17 cellular contexts compared by ENCODE assay signal in genomic region chr1:113244134-113244820, GRCh38.
DNase-seq lines count a peak whose midpoint lies in the region; TF ChIP-seq lines count a peak whose summit lies in the region.
"Had no signal": no experiment of that assay in that cellular context is flagged by ENCODE, and none has a peak within 500 bp of the region (broad histone marks: within the 10 kb centered on the region; RNA-seq: fewer than 3 reads in every experiment).

No MANE protein-coding gene starts in this region.

- H3K27me3 ChIP-seq in mucosa of rectum (ENCODE audit: control insufficient read depth in 2 of 2, insufficient read depth in 2 of 2, low read length in 2 of 2) (no peaks in the 10 kb centered on the region), transverse colon (no peaks in the 10 kb centered on the region)
- H3K27me3 ChIP-seq: MG63 had no signal

- H3K27ac ChIP-seq in VCaP: peak overlapping the region; percentile 14; the same call in 1 of the 2 replicates
- H3K27ac ChIP-seq in mucosa of rectum (ENCODE audit: low read depth in 2 of 2, low read length in 2 of 2): peak overlapping the region; percentile 86 to 87
- H3K27ac ChIP-seq in transverse colon: peak overlapping the region; percentile 72 to 77 (median 76)

- DNase-seq in LNCaP clone FGC (ENCODE audit: low read depth) (no peak), transverse colon (no peak), A172 (ENCODE audit: low spot score) (no peak), NCI-H446 treated with DMSO at 0.1 percent for 48 hours (lab: John Stamatoyannopoulos, UW) (no peak)
- DNase-seq in NK-92 treated with Interleukin-12 subunit alpha and Interleukin-12 subunit beta, amount 100 ng/mL, for 24 hours (lab: John Stamatoyannopoulos, UW): no peak
- DNase-seq: DND-41, H7, HFFc6, MG63, NCI-H1092, NCI-H146, NCI-H2029 treated with DMSO at 0.1 percent for 48 hours, NCI-H748 treated with DMSO at 0.1 percent for 48 hours, RPMI8226, SHP77 treated with DMSO at 0.1 percent for 48 hours had no signal

- TF ChIP-seq CTCF in LNCaP clone FGC (IDR thresholded peaks at IDR 0.05; ENCODE audit: control insufficient read depth, extremely low read depth, insufficient read depth) (peak; percentile 19; the same call in 1 of the 2 replicates), VCaP (conservative IDR thresholded peaks at IDR 0.05) (0 out of 2 replicates have a peak, but pooled peaks have one; percentile 14), transverse colon (IDR thresholded peaks at IDR 0.05) (no peak)

- H3K4me1 ChIP-seq in mucosa of rectum (ENCODE audit: control insufficient read depth in 2 of 2, insufficient read depth in 2 of 2, low read length in 2 of 2) (peaks cover 21 to 46% of the 10 kb centered on the region in 2 donors), transverse colon (peaks cover 11 to 60% (median 31%) of the 10 kb centered on the region in 4 donors)

- H3K9me3 ChIP-seq in mucosa of rectum (ENCODE audit: control insufficient read depth in 2 of 2, low read length in 2 of 2) (no peaks in the 10 kb centered on the region), transverse colon (no peaks in the 10 kb centered on the region)
- H3K9me3 ChIP-seq: MG63 had no signal

- TF ChIP-seq POLR2A in transverse colon (IDR thresholded peaks at IDR 0.05): no peak

- no peak overlapping the region for H3K4me3 ChIP-seq in LNCaP clone FGC (ENCODE audit: low read depth, low read length)
- no peak overlapping the region for H3K4me3 ChIP-seq in mucosa of rectum (ENCODE audit: low read length in 2 of 2)
- H3K4me3 ChIP-seq in transverse colon: no peak overlapping the region
- H3K4me3 ChIP-seq: MG63 had no signal

- TF ChIP-seq EP300 in transverse colon (IDR thresholded peaks at IDR 0.05; ENCODE audit: low read depth): no peak

- H3K36me3 ChIP-seq in mucosa of rectum (ENCODE audit: control insufficient read depth in 2 of 2, insufficient read depth in 2 of 2, low read length in 2 of 2): no peaks in the 10 kb centered on the region
- no peaks in the 10 kb centered on the region for H3K36me3 ChIP-seq in transverse colon
- H3K36me3 ChIP-seq: MG63 had no signal

- in situ Hi-C loops in transverse colon (cut with MboI; ENCODE audit: low pct_ligation_motif_present in 1 of 4, low pct_unique_long_range_greater_than_20kb in 1 of 4, low sequenced_read_pairs in 3 of 4): no loop called here

- H3K9ac ChIP-seq in mucosa of rectum (ENCODE audit: low read depth in 1 of 2, low read length in 2 of 2): peak overlapping the region in 1 of 2 donors; percentile 19

- 47 to 54% methylated on average over 2 to 4 of the region's 4 CpGs for WGBS in transverse colon (ENCODE audit: low coverage in 1 of 2), 2 donors

- intact Hi-C loops in transverse colon (cut with DNase I; ENCODE audit: low total_unique reads): no loop called here

Comparison
In these comparisons a context has a peak if more than half of its experiments do, and no peak if none do; other contexts are left out.
1. CTCF ChIP-seq: peak in LNCaP clone FGC (single experiment) and VCaP (single experiment); none in transverse colon (0 of 5).
2. H3K27ac ChIP-seq: peak in every context shown above with its lines; median percentile 86 in mucosa of rectum; 76 in transverse colon; 14 in VCaP.